ENCODE assay signal across 8 cellular contexts in the genomic region with DNA sequence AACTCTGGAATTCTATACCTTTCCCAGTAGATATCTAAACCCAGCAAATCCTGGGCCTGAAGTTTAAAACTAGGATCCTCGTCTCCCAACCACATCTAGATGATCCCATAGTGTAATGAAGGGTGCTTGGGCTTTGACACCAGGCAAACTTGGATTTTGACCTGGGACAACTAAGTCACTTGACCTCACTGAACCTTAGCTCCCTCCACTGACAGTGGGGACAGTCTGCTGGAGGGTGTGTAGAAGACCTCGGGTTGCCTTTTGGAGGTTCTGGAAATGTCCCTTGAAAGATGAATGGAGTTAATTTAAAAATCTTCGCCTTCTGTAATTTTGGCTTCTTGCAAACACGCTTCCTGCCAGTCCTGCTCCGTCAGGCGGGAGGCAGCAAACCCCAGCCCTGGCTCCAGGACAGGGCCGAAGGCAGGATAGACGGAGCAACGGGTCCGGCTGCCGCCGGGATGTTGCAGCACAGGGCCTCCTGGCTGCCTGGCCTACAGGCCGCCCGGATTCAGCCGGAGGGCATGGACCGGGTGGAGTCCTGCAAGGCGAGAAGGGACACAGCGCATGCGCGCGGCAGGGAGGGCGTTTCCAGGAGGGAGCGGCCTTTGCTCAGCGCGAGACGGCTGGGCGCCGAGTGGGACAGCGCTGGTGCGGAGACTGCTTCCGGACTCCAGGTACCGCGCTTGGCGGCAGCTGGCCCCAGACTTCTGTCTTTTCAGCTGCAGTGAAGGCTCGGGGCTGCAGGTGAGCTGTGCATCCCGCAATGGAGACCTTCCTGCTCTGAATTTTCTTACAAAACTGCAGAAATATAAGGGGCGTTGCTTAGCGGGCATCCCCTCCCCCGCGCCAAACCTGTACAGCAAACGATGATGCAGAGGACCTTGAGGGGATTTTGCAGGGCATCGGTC. TPM values are rescaled to one million over a fixed set of nuclear protein-coding genes. Genes with fewer than 3 reads are reported as not detected.
A peak's percentile ranks its signal among the peaks of the same experiment; 100 is the strongest.
DNase-seq lines count a peak whose midpoint lies in the region; ATAC-seq and TF ChIP-seq lines count a peak whose summit lies in the region.

A gene with protein sequence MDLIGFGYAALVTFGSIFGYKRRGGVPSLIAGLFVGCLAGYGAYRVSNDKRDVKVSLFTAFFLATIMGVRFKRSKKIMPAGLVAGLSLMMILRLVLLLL (plus strand): TSS at position 612 of the 908 bp plus-strand sequence. CDS start 5,990 bp downstream, outside the sequence.

- WGBS in gastroesophageal sphincter (ENCODE audit: low coverage in 1 of 2), 2 donors = 2 to 12% methylated on average over 7 to 8 of the region's 42 CpGs

- peaks cover 0 to 35% (median 15%) of the 10 kb centered on the region in 3 donors for H3K4me1 ChIP-seq in gastroesophageal sphincter
- peaks cover 11% of the 10 kb centered on the region in 2 experiments for H3K4me1 ChIP-seq in neutrophil (ENCODE audit: control insufficient read depth in 1 of 2, insufficient read depth in 1 of 2, low read depth in 1 of 2, low read length in 1 of 2)

- no peak for TF ChIP-seq EP300 in gastroesophageal sphincter (IDR thresholded peaks at IDR 0.05)

- H3K4me3 ChIP-seq in gastroesophageal sphincter (peak within 1 kb of the TSS; percentile 53 to 65), neutrophil (ENCODE audit: low read depth in 1 of 2, low read length in 1 of 2) (peak within 1 kb of the TSS; percentile 53 to 57)

- TF ChIP-seq CTCF in HFFc6 (IDR thresholded peaks at IDR 0.05) = no peak; the same call in 1 of the 2 replicates
- peak in 1 of 4 experiments; percentile 42 for TF ChIP-seq CTCF in gastroesophageal sphincter (IDR thresholded peaks at IDR 0.05)
- no peak for TF ChIP-seq CTCF in neutrophil (IDR thresholded peaks at IDR 0.05)
- TF ChIP-seq CTCF in subcutaneous adipose tissue (IDR thresholded peaks at IDR 0.05; ENCODE audit: low read depth) = no peak

- peak within 1 kb of the TSS in 3 of 4 donors; percentile 73 to 79 (median 75) for H3K27ac ChIP-seq in gastroesophageal sphincter
- no peak within 1 kb of the TSS for H3K27ac ChIP-seq in neutrophil

- H3K36me3 Mint-ChIP-seq in HFFc6 (ENCODE audit: low read depth) = peaks cover 19% of the 10 kb centered on the region
- no peaks in the 10 kb centered on the region for H3K36me3 Mint-ChIP-seq in activated naive CD4-positive, alpha-beta T cell treated with anti-CD3 and anti-CD28 coated beads for 36 hours (ENCODE audit: low read depth)

- H3K27me3 Mint-ChIP-seq in HFFc6 (ENCODE audit: insufficient read depth) = no peaks in the 10 kb centered on the region
- no peaks in the 10 kb centered on the region for H3K27me3 Mint-ChIP-seq in activated naive CD4-positive, alpha-beta T cell treated with anti-CD3 and anti-CD28 coated beads for 36 hours (ENCODE audit: low read depth)

- H3K9me3 ChIP-seq in gastroesophageal sphincter (no peaks in the 10 kb centered on the region), neutrophil (no peaks in the 10 kb centered on the region)

- peak; percentile 42 to 50 for TF ChIP-seq POLR2A in gastroesophageal sphincter (IDR thresholded peaks at IDR 0.05)

- intact Hi-C loops in activated naive CD4-positive, alpha-beta T cell treated with anti-CD3 and anti-CD28 coated beads for 36 hours (cut with micrococcal nuclease) = loop anchor here (1.0 to 5.0 kb wide), 3 partner anchors 7 to 327 kb away; partner anchors contain the start of genes EFHC1 and GSTA4

- peak within 1 kb of the TSS; percentile 94 for H3K4me3 Mint-ChIP-seq in HFFc6
- peak within 1 kb of the TSS; percentile 82 for H3K4me3 Mint-ChIP-seq in activated naive CD4-positive, alpha-beta T cell treated with anti-CD3 and anti-CD28 coated beads for 36 hours

- no peaks in the 10 kb centered on the region for H3K9me3 Mint-ChIP-seq in HFFc6
- H3K9me3 Mint-ChIP-seq in activated naive CD4-positive, alpha-beta T cell treated with anti-CD3 and anti-CD28 coated beads for 36 hours = no peaks in the 10 kb centered on the region

- no peaks in the 10 kb centered on the region for H3K36me3 ChIP-seq in gastroesophageal sphincter
- H3K36me3 ChIP-seq in neutrophil = no peaks in the 10 kb centered on the region

- DNase-seq in GM04504 (ENCODE audit: low read depth) (peak; percentile 87), HFFc6 (peak; percentile 95), NAMALWA (ENCODE audit: low spot score) (peak; percentile 92), SK-N-DZ (ENCODE audit: low spot score) (peak; percentile 95)
- peak; percentile 93 for DNase-seq in activated naive CD4-positive, alpha-beta T cell treated with anti-CD3 and anti-CD28 coated beads for 36 hours

- H3K27me3 ChIP-seq in gastroesophageal sphincter (no peaks in the 10 kb centered on the region), neutrophil (peaks cover 16% of the 10 kb centered on the region)

- CTCF ChIA-PET in activated naive CD4-positive, alpha-beta T cell treated with anti-CD3 and anti-CD28 coated beads for 36 hours (lab: Charles Lee) = interaction anchor here (0.6 to 2.8 kb wide), 5 partner anchors 19 to 256 kb away, joined by 3 to 12 read pairs (median 4); no protein-coding TSS in a partner anchor

- H3K4me1 Mint-ChIP-seq in HFFc6 (ENCODE audit: low read depth) = peaks cover 48% of the 10 kb centered on the region
- peaks cover 27% of the 10 kb centered on the region for H3K4me1 Mint-ChIP-seq in activated naive CD4-positive, alpha-beta T cell treated with anti-CD3 and anti-CD28 coated beads for 36 hours (ENCODE audit: low read depth)

- peak; percentile 99 for ATAC-seq in gastroesophageal sphincter

- peak within 1 kb of the TSS; percentile 79 for H3K27ac Mint-ChIP-seq in HFFc6
- H3K27ac Mint-ChIP-seq in activated naive CD4-positive, alpha-beta T cell treated with anti-CD3 and anti-CD28 coated beads for 36 hours = peak within 1 kb of the TSS; percentile 51

RNA-seq across cellular contexts. Expression of the gene that starts here (rescaled TPM):
- total RNA-seq in HFFc6 (2021; fragmentation: NEBNext Ultra II Directional; extraction: Animal tissue kit (Norgen Biotek cat#: 25700)) = 10 to 100 TPM; 36.3 to 48.0 (median 45.0) TPM
- polyA plus RNA-seq in SK-N-DZ (2014; cell fraction: cytosol; rRNA removed) = 117 and 128 TPM in 2 replicates
- polyA plus RNA-seq in SK-N-DZ (2014; cell fraction: nucleus; rRNA removed) = 79.5 and 101 TPM in 2 replicates
- total RNA-seq in activated naive CD4-positive, alpha-beta T cell treated with anti-CD3 and anti-CD28 coated beads for 36 hours = 10 to 100 TPM; 10.4 to 11.0 TPM
- total RNA-seq in gastroesophageal sphincter = 10 to 100 TPM; 23.1 to 32.4 (median 26.9) TPM
- total RNA-seq in subcutaneous adipose tissue = 10 to 100 TPM; 12.6 to 26.9 (median 19.7) TPM
